ENCODE assay signal across 13 cellular contexts in genomic region chr11:129115652-129116585, GRCh38.
A peak's percentile ranks its signal among the peaks of the same experiment; 100 is the strongest.
DNase-seq lines count a peak whose midpoint lies in the region; TF ChIP-seq lines count a peak whose summit lies in the region.
"Had no signal": no experiment of that assay in that cellular context is flagged by ENCODE, and none has a peak within 500 bp of the region (broad histone marks: within the 10 kb centered on the region; RNA-seq: fewer than 3 reads in every experiment).

No MANE protein-coding gene starts in this region.

- H3K4me3 ChIP-seq in fibroblast of the aortic adventitia (ENCODE audit: low read depth, low read length) (no peak overlapping the region), skeletal muscle cell (ENCODE audit: low read depth, low read length) (no peak overlapping the region)
- H3K4me3 ChIP-seq: SK-N-MC had no signal

- DNase-seq in GM04503 (ENCODE audit: low read depth): peak; percentile 44
- peak; percentile 50 for DNase-seq in SK-MEL-5 (ENCODE audit: low read depth, low spot score)
- DNase-seq in fibroblast of the aortic adventitia (ENCODE audit: low read depth): peak; percentile 67
- peak; percentile 15 for DNase-seq in skeletal muscle cell (ENCODE audit: low read depth)
- no peak for DNase-seq in NCI-H446 treated with DMSO at 0.1 percent for 48 hours (lab: John Stamatoyannopoulos, UW)
- DNase-seq in Kasumi-1 (lab: John Stamatoyannopoulos, UW): no peak
- no peak for DNase-seq in NCI-H2227 (lab: John Stamatoyannopoulos, UW; ENCODE audit: unreplicated experiment)
- DNase-seq: activated CD4-positive, alpha-beta T cell treated with anti-CD3 and anti-CD28 coated beads for 4 hours; activated effector memory CD4-positive, alpha-beta T cell treated with anti-CD3 and anti-CD28 coated beads, Interleukin-2, amount 50 U/mL, for 16 hours; effector CD4-positive, alpha-beta T cell; natural killer cell; stimulated activated CD4-positive, alpha-beta T cell treated with anti-CD3 and anti-CD28 coated beads, Interleukin-2, amount 100 ng/mL, for 24 hours had no signal

- in situ Hi-C loops in SK-MEL-5 (cut with HindIII; ENCODE audit: low pct_unique_long_range_greater_than_20kb, low sequenced_read_pairs): no loop called here

- TF ChIP-seq CTCF in fibroblast of the aortic adventitia (IDR thresholded peaks at IDR 0.05; ENCODE audit: insufficient read depth, low read length): no peak

Comparison
In these comparisons a context has a peak if more than half of its experiments do, and no peak if none do; other contexts are left out.
1. DNase-seq: peak in GM04503 (single experiment), SK-MEL-5 (single experiment), fibroblast of the aortic adventitia (single experiment) and skeletal muscle cell (single experiment); none in NCI-H446 treated with DMSO at 0.1 percent for 48 hours (single experiment), Kasumi-1 (0 of 2) and NCI-H2227 (single experiment).